Comparison of ENCODE assay signal across 7 cellular contexts in the genomic region with DNA sequence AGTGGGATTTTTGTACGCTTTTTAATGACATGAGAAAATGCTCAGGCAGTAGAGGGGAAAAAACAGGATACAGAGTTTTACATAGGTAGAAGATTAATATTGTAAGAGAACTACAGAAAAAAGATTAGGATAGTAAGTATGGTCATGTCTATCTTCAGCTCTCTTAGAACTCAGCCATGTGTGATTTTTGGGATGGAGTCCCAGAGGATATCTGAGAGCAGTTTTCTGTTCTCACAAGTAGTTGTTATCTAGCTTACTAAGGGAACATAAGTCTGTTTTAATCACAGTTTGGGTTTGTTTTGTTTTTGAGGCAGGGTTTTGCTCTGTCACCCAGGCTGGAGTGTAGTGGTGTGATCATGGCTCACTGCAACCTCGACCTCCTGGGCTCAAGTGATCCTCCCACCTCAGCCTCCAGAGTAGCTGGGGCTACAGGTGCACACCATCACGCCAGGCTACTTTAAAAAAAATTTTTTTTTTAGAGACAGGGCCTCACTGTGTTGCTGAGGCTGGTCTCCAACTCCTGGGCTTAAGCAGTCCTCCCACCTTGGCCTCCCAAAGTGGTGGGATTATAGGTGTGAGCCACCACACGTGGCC. TPM values are rescaled to one million over a fixed set of nuclear protein-coding genes. Genes with fewer than 3 reads are reported as not detected.
DNase-seq lines count a peak whose midpoint lies in the region; ATAC-seq, FAIRE-seq and TF ChIP-seq lines count a peak whose summit lies in the region.
"Not testable (repeated sequence)": the region's sequence is repeated elsewhere in the genome, so short reads cannot be mapped to it uniquely, and the experiment has no call there.

No MANE protein-coding gene starts in this region.

- in situ Hi-C loops in K562 (cut with MboI) = not testable (repeated sequence)

- H3K27ac ChIP-seq in CD4-positive, alpha-beta T cell (ENCODE audit: low read depth, low read length); K562 (ENCODE audit: extremely low read depth, low read depth, low read length): not testable (repeated sequence)
- peak overlapping the region; percentile 57 for H3K27ac ChIP-seq in left ventricle myocardium inferior (replicated peaks)

- peaks cover 69% of the 10 kb centered on the region for H3K79me2 ChIP-seq in K562 (ENCODE audit: control insufficient read depth, insufficient read depth, low read length)

- not testable (repeated sequence) for H3K9me3 Mint-ChIP-seq in CD4-positive, alpha-beta T cell; T-helper 1 cell treated with Interleukin-12 subunit alpha and Interleukin-12 subunit beta and Interleukin-4 antibody, amounts not matched to agents 30 μg/mL and 1 μg/mL, for 36 hours; activated T-cell treated with anti-CD3 and anti-CD28 coated beads, Interleukin-2, amount 50 U/mL, for 24 hours; naive thymus-derived CD8-positive, alpha-beta T cell; stimulated activated memory B cell treated with anti-CD40 and anti-IgM and Interleukin-4, amounts not matched to agents 10 μg/mL and 1 μg/mL and 100 μg/mL, for 72 hours

- TF ChIP-seq RAD21 in K562 (CRISPR knock-in tag; conservative IDR thresholded peaks at IDR 0.05 in 1 of 2, IDR thresholded peaks at IDR 0.05 in 1 of 2) = not testable (repeated sequence)

- POLR2A ChIA-PET in CD4-positive, alpha-beta T cell (lab: Charles Lee) = interaction anchor here (0.7 to 1.1 kb wide), 2 partner anchors 9 to 17 kb away, joined by 3 to 4 read pairs; a partner anchor contains a TSS
- POLR2A ChIA-PET in K562 (lab: Yijun Ruan, JAX) = interaction anchor here (0.5 to 1.2 kb wide), 6 partner anchors 8 to 217 kb away, joined by 3 to 5 read pairs (median 4); a partner anchor contains a TSS
- POLR2A ChIA-PET in naive thymus-derived CD8-positive, alpha-beta T cell (lab: Charles Lee) = interaction anchor here (0.9 kb wide), 1 partner anchor 581 kb away, joined by 4 read pairs; no protein-coding TSS in a partner anchor

- H3K27ac Mint-ChIP-seq in CD4-positive, alpha-beta T cell = peak overlapping the region; percentile 63
- H3K27ac Mint-ChIP-seq in T-helper 1 cell treated with Interleukin-12 subunit alpha and Interleukin-12 subunit beta and Interleukin-4 antibody, amounts not matched to agents 30 μg/mL and 1 μg/mL, for 36 hours = peak overlapping the region; percentile 23
- peak overlapping the region; percentile 73 for H3K27ac Mint-ChIP-seq in activated T-cell treated with anti-CD3 and anti-CD28 coated beads, Interleukin-2, amount 50 U/mL, for 24 hours
- H3K27ac Mint-ChIP-seq in naive thymus-derived CD8-positive, alpha-beta T cell = peak overlapping the region in 8 of 10 donors; percentile 17 to 65 (median 54)
- peak overlapping the region; percentile 23 for H3K27ac Mint-ChIP-seq in stimulated activated memory B cell treated with anti-CD40 and anti-IgM and Interleukin-4, amounts not matched to agents 10 μg/mL and 1 μg/mL and 100 μg/mL, for 72 hours

- H3K27me3 ChIP-seq in CD4-positive, alpha-beta T cell (ENCODE audit: control insufficient read depth, insufficient read depth, low read length); K562 (ENCODE audit: control insufficient read depth in 2 of 2, insufficient read depth in 2 of 2, low read length in 2 of 2); left ventricle myocardium inferior (ENCODE audit: low read depth): not testable (repeated sequence)

- H3K36me3 ChIP-seq in K562 (ENCODE audit: control insufficient read depth, insufficient read depth, low read length) = peaks cover 38% of the 10 kb centered on the region
- peaks cover 28% of the 10 kb centered on the region for H3K36me3 ChIP-seq in left ventricle myocardium inferior

- CTCF ChIA-PET in CD4-positive, alpha-beta T cell (lab: Charles Lee) = interaction anchor here (1.3 kb wide), 1 partner anchor 11 kb away, joined by 3 read pairs; no protein-coding TSS in a partner anchor
- CTCF ChIA-PET in K562 (lab: Yijun Ruan, JAX; ENCODE audit: low intra/inter-chr PET ratio) = interaction anchor here (0.6 kb wide), 1 partner anchor 500 kb away, joined by 3 read pairs; no protein-coding TSS in a partner anchor

- not testable (repeated sequence) for H3K9me1 ChIP-seq in K562 (ENCODE audit: control insufficient read depth, insufficient read depth, low read length)

- H2AFZ ChIP-seq in K562 (ENCODE audit: low read depth, low read length) = not testable (repeated sequence)

- peaks cover 50% of the 10 kb centered on the region for H3K36me3 Mint-ChIP-seq in CD4-positive, alpha-beta T cell (ENCODE audit: low read depth)
- H3K36me3 Mint-ChIP-seq in T-helper 1 cell treated with Interleukin-12 subunit alpha and Interleukin-12 subunit beta and Interleukin-4 antibody, amounts not matched to agents 30 μg/mL and 1 μg/mL, for 36 hours (ENCODE audit: low read depth) = peaks cover 21% of the 10 kb centered on the region
- peaks cover 34% of the 10 kb centered on the region for H3K36me3 Mint-ChIP-seq in activated T-cell treated with anti-CD3 and anti-CD28 coated beads, Interleukin-2, amount 50 U/mL, for 24 hours (ENCODE audit: low read depth)
- peaks cover 8 to 39% (median 10%) of the 10 kb centered on the region in 3 donors for H3K36me3 Mint-ChIP-seq in naive thymus-derived CD8-positive, alpha-beta T cell
- peaks cover 28% of the 10 kb centered on the region for H3K36me3 Mint-ChIP-seq in stimulated activated memory B cell treated with anti-CD40 and anti-IgM and Interleukin-4, amounts not matched to agents 10 μg/mL and 1 μg/mL and 100 μg/mL, for 72 hours

- DNase-seq in CD4-positive, alpha-beta T cell; activated T-cell treated with anti-CD3 and anti-CD28 coated beads, Interleukin-2, amount 50 U/mL, for 24 hours; K562 (ENCODE audit: extremely low read depth in 1 of 4, low spot score in 3 of 4); left ventricle myocardium inferior; naive thymus-derived CD8-positive, alpha-beta T cell: not testable (repeated sequence)

- TF ChIP-seq POLR2A in K562 (conservative IDR thresholded peaks at IDR 0.05) = not testable (repeated sequence)

- not testable (repeated sequence) for H3K4me2 ChIP-seq in K562 (ENCODE audit: insufficient read depth, low read length)

- H4K20me1 ChIP-seq in K562 (replicated peaks; ENCODE audit: control insufficient read depth, insufficient read depth, low read length) = peaks cover 25% of the 10 kb centered on the region

- H3K4me1 ChIP-seq in K562 (replicated peaks in 1 of 2; ENCODE audit: control insufficient read depth in 2 of 2, insufficient read depth in 2 of 2, low read length in 2 of 2) = peaks cover 3 to 17% of the 10 kb centered on the region in 2 experiments
- H3K4me1 ChIP-seq in left ventricle myocardium inferior = peaks cover 81% of the 10 kb centered on the region

- not testable (repeated sequence) for ATAC-seq in CD4-positive, alpha-beta T cell (ENCODE audit: poor library complexity); naive thymus-derived CD8-positive, alpha-beta T cell; stimulated activated memory B cell treated with anti-CD40 and anti-IgM and Interleukin-4, amounts not matched to agents 10 μg/mL and 1 μg/mL and 100 μg/mL, for 72 hours
- peak; percentile 48 for ATAC-seq in K562

- FAIRE-seq in K562 (lab: Jason Lieb, UNC) = not testable (repeated sequence)

- 58% methylated on average over 4 of the region's 4 CpGs for WGBS in K562 (ENCODE audit: insufficient coverage, low coverage, missing lambda C conversion rate)

- H3K9me3 ChIP-seq in CD4-positive, alpha-beta T cell (ENCODE audit: control insufficient read depth, low read length); K562 (replicated peaks; ENCODE audit: control insufficient read depth, insufficient read depth, low read depth, low read length); left ventricle myocardium inferior (replicated peaks): not testable (repeated sequence)

- H3K9ac ChIP-seq in K562 (ENCODE audit: insufficient read depth in 1 of 2, low read depth in 2 of 2, low read length in 2 of 2) = not testable (repeated sequence)

- not testable (repeated sequence) for TF ChIP-seq EP300 in K562 (IDR thresholded peaks at IDR 0.05; ENCODE audit: low read length)

- not testable (repeated sequence) for TF ChIP-seq CTCF in CD4-positive, alpha-beta T cell (IDR thresholded peaks at IDR 0.05); K562 (IDR thresholded peaks at IDR 0.05 in 2 of 3, conservative IDR thresholded peaks at IDR 0.05 in 1 of 3; ENCODE audit: insufficient read depth in 2 of 3, low read depth in 1 of 3, low read length in 3 of 3); left ventricle myocardium inferior (IDR thresholded peaks at IDR 0.05; ENCODE audit: borderline replicate concordance)

- H3K4me1 Mint-ChIP-seq in CD4-positive, alpha-beta T cell (ENCODE audit: low read depth) = peaks cover 66% of the 10 kb centered on the region
- H3K4me1 Mint-ChIP-seq in T-helper 1 cell treated with Interleukin-12 subunit alpha and Interleukin-12 subunit beta and Interleukin-4 antibody, amounts not matched to agents 30 μg/mL and 1 μg/mL, for 36 hours (ENCODE audit: low read depth) = peaks cover 24% of the 10 kb centered on the region
- peaks cover 60% of the 10 kb centered on the region for H3K4me1 Mint-ChIP-seq in activated T-cell treated with anti-CD3 and anti-CD28 coated beads, Interleukin-2, amount 50 U/mL, for 24 hours (ENCODE audit: low read depth)
- H3K4me1 Mint-ChIP-seq in naive thymus-derived CD8-positive, alpha-beta T cell = peaks cover 24 to 72% (median 55%) of the 10 kb centered on the region in 4 donors
- peaks cover 61% of the 10 kb centered on the region for H3K4me1 Mint-ChIP-seq in stimulated activated memory B cell treated with anti-CD40 and anti-IgM and Interleukin-4, amounts not matched to agents 10 μg/mL and 1 μg/mL and 100 μg/mL, for 72 hours

- not testable (repeated sequence) for BruUV-seq in K562 (replicated peaks; lab: Mats Ljungman, UMichigan)

- not testable (repeated sequence) for H3K4me3 Mint-ChIP-seq in CD4-positive, alpha-beta T cell; T-helper 1 cell treated with Interleukin-12 subunit alpha and Interleukin-12 subunit beta and Interleukin-4 antibody, amounts not matched to agents 30 μg/mL and 1 μg/mL, for 36 hours; activated T-cell treated with anti-CD3 and anti-CD28 coated beads, Interleukin-2, amount 50 U/mL, for 24 hours; stimulated activated memory B cell treated with anti-CD40 and anti-IgM and Interleukin-4, amounts not matched to agents 10 μg/mL and 1 μg/mL and 100 μg/mL, for 72 hours
- peak overlapping the region in 3 of 10 donors; percentile 0 to 40 (median 26) for H3K4me3 Mint-ChIP-seq in naive thymus-derived CD8-positive, alpha-beta T cell

- H3K27me3 Mint-ChIP-seq in CD4-positive, alpha-beta T cell; T-helper 1 cell treated with Interleukin-12 subunit alpha and Interleukin-12 subunit beta and Interleukin-4 antibody, amounts not matched to agents 30 μg/mL and 1 μg/mL, for 36 hours (ENCODE audit: low read depth); activated T-cell treated with anti-CD3 and anti-CD28 coated beads, Interleukin-2, amount 50 U/mL, for 24 hours; naive thymus-derived CD8-positive, alpha-beta T cell; stimulated activated memory B cell treated with anti-CD40 and anti-IgM and Interleukin-4, amounts not matched to agents 10 μg/mL and 1 μg/mL and 100 μg/mL, for 72 hours: not testable (repeated sequence)

- intact Hi-C loops in CD4-positive, alpha-beta T cell (cut with DNase I, micrococcal nuclease); K562 (cut with micrococcal nuclease); left ventricle myocardium inferior (cut with micrococcal nuclease): not testable (repeated sequence)

- H3K4me3 ChIP-seq in K562, left ventricle myocardium inferior: not testable (repeated sequence)

RNA-seq across cellular contexts. Expression of a gene that starts 14.4 kb away (rescaled TPM):
- 10 to 100 TPM; 57.0 to 61.1 TPM for total RNA-seq in CD4-positive, alpha-beta T cell
- total RNA-seq in K562 (2011; cell fraction: chromatin; rRNA removed; ENCODE audit: low replicate concordance) = 111 and 159 TPM in 2 replicates
- total RNA-seq in K562 (2011; cell fraction: nucleolus; rRNA removed) = 71.4 and 72.4 TPM in 2 replicates
- total RNA-seq in K562 (2011; cell fraction: nucleoplasm; rRNA removed) = 79.0 and 93.2 TPM in 2 replicates
- total RNA-seq in K562 (2014; rRNA removed) (29.0 and 41.7 TPM in 2 replicates), K562 (2014; rRNA removed; fragmentation: Illumina TruSeq; extraction: Trizol) (51.0 and 56.4 TPM in 2 replicates), K562 (2015; rRNA removed; fragmentation: Illumina TruSeq; extraction: Trizol) (57.5 and 59.9 TPM in 2 replicates), K562 (2021) (94.0 and 105 TPM in 2 replicates), left ventricle myocardium inferior (72.1 TPM)
- polyA plus RNA-seq in K562 (2011; rRNA removed) (68.8 and 76.2 TPM in 2 replicates), K562 (2014; fragmentation: Illumina TruSeq; extraction: Trizol) (81.8 and 87.8 TPM in 2 replicates), K562 (2014; fragmentation: Nextera tagmentation; extraction: Ambion mirVana) (10 to 100 TPM; 11.0 to 18.6 TPM), K562 (2014; rRNA removed) (84.5 and 91.6 TPM in 2 replicates)
- 46.1 and 50.8 TPM in 2 replicates for polyA plus RNA-seq in K562 (2011; cell fraction: cytosol; rRNA removed)
- polyA plus RNA-seq in K562 (2011; cell fraction: nucleus; rRNA removed) = 87.7 and 120 TPM in 2 replicates
- 55.3 and 59.0 TPM in 2 replicates for polyA plus RNA-seq in K562 (2012)
- polyA minus RNA-seq in K562 (2011; rRNA and poly(A)+ RNA removed) = 54.5 and 59.3 TPM in 2 replicates
- 26.2 and 36.9 TPM in 2 replicates for polyA minus RNA-seq in K562 (2011; cell fraction: cytosol; rRNA and poly(A)+ RNA removed)
- 29.8 and 37.3 TPM in 2 replicates for polyA minus RNA-seq in K562 (2011; cell fraction: nucleus; rRNA and poly(A)+ RNA removed)
- 100 to 1,000 TPM; 133 to 143 TPM for total RNA-seq in naive thymus-derived CD8-positive, alpha-beta T cell
- polyA plus RNA-seq in naive thymus-derived CD8-positive, alpha-beta T cell = 10 to 100 TPM; 42.7 to 72.6 (median 54.8) TPM

RNA-seq across cellular contexts. Expression of a gene that starts 16.6 kb away (rescaled TPM):
- 10 to 100 TPM; 10.9 to 12.2 TPM for total RNA-seq in CD4-positive, alpha-beta T cell
- 15.6 and 44.0 TPM in 2 replicates for total RNA-seq in K562 (2011; cell fraction: chromatin; rRNA removed; ENCODE audit: low replicate concordance)
- 20.5 and 22.0 TPM in 2 replicates for total RNA-seq in K562 (2011; cell fraction: nucleolus; rRNA removed)
- 45.9 and 58.2 TPM in 2 replicates for total RNA-seq in K562 (2011; cell fraction: nucleoplasm; rRNA removed)
- total RNA-seq in K562 (2014; rRNA removed) (275 and 313 TPM in 2 replicates), K562 (2014; rRNA removed; fragmentation: Illumina TruSeq; extraction: Trizol) (251 and 275 TPM in 2 replicates), K562 (2015; rRNA removed; fragmentation: Illumina TruSeq; extraction: Trizol) (287 and 321 TPM in 2 replicates), K562 (2021) (161 and 181 TPM in 2 replicates), left ventricle myocardium inferior (71.0 TPM)
- polyA plus RNA-seq in K562 (2011; rRNA removed) (189 and 280 TPM in 2 replicates), K562 (2014; fragmentation: Illumina TruSeq; extraction: Trizol) (223 and 243 TPM in 2 replicates), K562 (2014; fragmentation: Nextera tagmentation; extraction: Ambion mirVana) (100 to 1,000 TPM; 354 to 408 TPM), K562 (2014; rRNA removed) (381 and 429 TPM in 2 replicates)
- polyA plus RNA-seq in K562 (2011; cell fraction: cytosol; rRNA removed) = 54.1 and 108 TPM in 2 replicates
- 34.6 and 53.7 TPM in 2 replicates for polyA plus RNA-seq in K562 (2011; cell fraction: nucleus; rRNA removed)
- 167 and 221 TPM in 2 replicates for polyA plus RNA-seq in K562 (2012)
- 45.9 and 50.0 TPM in 2 replicates for polyA minus RNA-seq in K562 (2011; rRNA and poly(A)+ RNA removed)
- 23.8 and 27.5 TPM in 2 replicates for polyA minus RNA-seq in K562 (2011; cell fraction: cytosol; rRNA and poly(A)+ RNA removed)
- 14.0 and 25.8 TPM in 2 replicates for polyA minus RNA-seq in K562 (2011; cell fraction: nucleus; rRNA and poly(A)+ RNA removed)
- total RNA-seq in naive thymus-derived CD8-positive, alpha-beta T cell = 10 to 100 TPM; 27.5 to 31.8 TPM
- polyA plus RNA-seq in naive thymus-derived CD8-positive, alpha-beta T cell = 10 to 100 TPM; 54.8 to 84.8 (median 64.9) TPM

RNA-seq across cellular contexts. Expression of a gene that starts 41.3 kb away (rescaled TPM):
- total RNA-seq in CD4-positive, alpha-beta T cell = under 1 TPM; 0.14 to 0.19 TPM
- total RNA-seq in K562 (2011; cell fraction: chromatin; rRNA removed; ENCODE audit: low replicate concordance) = 2.8 and 8.7 TPM in 2 replicates
- 8.5 and 10.3 TPM in 2 replicates for total RNA-seq in K562 (2011; cell fraction: nucleolus; rRNA removed)
- total RNA-seq in K562 (2011; cell fraction: nucleoplasm; rRNA removed) = 4.7 and 5.8 TPM in 2 replicates
- total RNA-seq in K562 (2014; rRNA removed) (2.1 and 2.3 TPM in 2 replicates), K562 (2014; rRNA removed; fragmentation: Illumina TruSeq; extraction: Trizol) (0.99 and 1.2 TPM in 2 replicates), K562 (2015; rRNA removed; fragmentation: Illumina TruSeq; extraction: Trizol) (1.1 and 1.2 TPM in 2 replicates), K562 (2021) (1.8 and 3.0 TPM in 2 replicates), left ventricle myocardium inferior (2.0 TPM)
- polyA plus RNA-seq in K562 (2011; rRNA removed) (0.89 and 0.91 TPM in 2 replicates), K562 (2014; fragmentation: Illumina TruSeq; extraction: Trizol) (0.98 and 1.3 TPM in 2 replicates), K562 (2014; fragmentation: Nextera tagmentation; extraction: Ambion mirVana) (1 to 10 TPM; 2.0 TPM), K562 (2014; rRNA removed) (1.7 and 2.0 TPM in 2 replicates)
- 0.52 and 2.0 TPM in 2 replicates for polyA plus RNA-seq in K562 (2011; cell fraction: cytosol; rRNA removed)
- polyA plus RNA-seq in K562 (2011; cell fraction: nucleus; rRNA removed) = 4.2 and 8.3 TPM in 2 replicates
- polyA plus RNA-seq in K562 (2012) = 2.1 and 2.4 TPM in 2 replicates
- 0.84 and 1.3 TPM in 2 replicates for polyA minus RNA-seq in K562 (2011; rRNA and poly(A)+ RNA removed)
- polyA minus RNA-seq in K562 (2011; cell fraction: cytosol; rRNA and poly(A)+ RNA removed) = 0.67 and 0.73 TPM in 2 replicates
- 4.8 and 5.0 TPM in 2 replicates for polyA minus RNA-seq in K562 (2011; cell fraction: nucleus; rRNA and poly(A)+ RNA removed)
- 1 to 10 TPM; 4.3 to 4.4 TPM for total RNA-seq in naive thymus-derived CD8-positive, alpha-beta T cell
- polyA plus RNA-seq in naive thymus-derived CD8-positive, alpha-beta T cell = under 1 TPM; 0.64 to 0.99 (median 0.76) TPM

RNA-seq across cellular contexts. Expression of a gene that starts 52.6 kb away (rescaled TPM):
- 100 to 1,000 TPM; 167 to 169 TPM for total RNA-seq in CD4-positive, alpha-beta T cell
- 284 and 466 TPM in 2 replicates for total RNA-seq in K562 (2011; cell fraction: chromatin; rRNA removed; ENCODE audit: low replicate concordance)
- 746 and 824 TPM in 2 replicates for total RNA-seq in K562 (2011; cell fraction: nucleolus; rRNA removed)
- 510 and 682 TPM in 2 replicates for total RNA-seq in K562 (2011; cell fraction: nucleoplasm; rRNA removed)
- 381 and 402 TPM in 2 replicates for total RNA-seq in K562 (2014; rRNA removed)
- 258 and 306 TPM in 2 replicates for total RNA-seq in K562 (2014; rRNA removed; fragmentation: Illumina TruSeq; extraction: Trizol)
- total RNA-seq in K562 (2015; rRNA removed; fragmentation: Illumina TruSeq; extraction: Trizol) = 403 and 418 TPM in 2 replicates
- total RNA-seq in K562 (2021) = 374 and 413 TPM in 2 replicates
- polyA plus RNA-seq in K562 (2011; rRNA removed) = 410 and 460 TPM in 2 replicates
- polyA plus RNA-seq in K562 (2011; cell fraction: cytosol; rRNA removed) = 455 and 489 TPM in 2 replicates
- 136 and 186 TPM in 2 replicates for polyA plus RNA-seq in K562 (2011; cell fraction: nucleus; rRNA removed)
- 450 and 660 TPM in 2 replicates for polyA plus RNA-seq in K562 (2012)
- 535 and 580 TPM in 2 replicates for polyA plus RNA-seq in K562 (2014; fragmentation: Illumina TruSeq; extraction: Trizol)
- 100 to 1,000 TPM; 652 to 746 TPM for polyA plus RNA-seq in K562 (2014; fragmentation: Nextera tagmentation; extraction: Ambion mirVana)
- 419 and 439 TPM in 2 replicates for polyA plus RNA-seq in K562 (2014; rRNA removed)
- polyA minus RNA-seq in K562 (2011; rRNA and poly(A)+ RNA removed) = 325 and 372 TPM in 2 replicates
- polyA minus RNA-seq in K562 (2011; cell fraction: cytosol; rRNA and poly(A)+ RNA removed) = 155 and 164 TPM in 2 replicates
- 27.5 and 54.3 TPM in 2 replicates for polyA minus RNA-seq in K562 (2011; cell fraction: nucleus; rRNA and poly(A)+ RNA removed)
- 102 TPM for total RNA-seq in left ventricle myocardium inferior
- total RNA-seq in naive thymus-derived CD8-positive, alpha-beta T cell = 100 to 1,000 TPM; 154 to 155 TPM
- polyA plus RNA-seq in naive thymus-derived CD8-positive, alpha-beta T cell = 100 to 1,000 TPM; 431 to 581 (median 521) TPM

Comparison
In these comparisons a context has a peak if more than half of its experiments do, and no peak if none do; other contexts are left out.
1. H3K27ac Mint-ChIP-seq: peak in every context shown above with its lines; median percentile 73 in activated T-cell treated with anti-CD3 and anti-CD28 coated beads, Interleukin-2, amount 50 U/mL, for 24 hours; 63 in CD4-positive, alpha-beta T cell; 54 in naive thymus-derived CD8-positive, alpha-beta T cell; 23 in T-helper 1 cell treated with Interleukin-12 subunit alpha and Interleukin-12 subunit beta and Interleukin-4 antibody, amounts not matched to agents 30 μg/mL and 1 μg/mL, for 36 hours; 23 in stimulated activated memory B cell treated with anti-CD40 and anti-IgM and Interleukin-4, amounts not matched to agents 10 μg/mL and 1 μg/mL and 100 μg/mL, for 72 hours.